8 cellular contexts compared by ENCODE assay signal in genomic region chr16:85330694-85331188, GRCh38.
DNase-seq lines count a peak whose midpoint lies in the region; ATAC-seq and TF ChIP-seq lines count a peak whose summit lies in the region.

No MANE protein-coding gene starts in this region.

- H3K27me3 Mint-ChIP-seq in activated naive CD4-positive, alpha-beta T cell treated with anti-CD3 and anti-CD28 coated beads, Interleukin-2, amount 50 U/mL, for 24 hours, result peaks cover 2% of the 10 kb centered on the region

- no peak overlapping the region for H3K27ac ChIP-seq in substantia nigra (ENCODE audit: low read depth, low read length, poor library complexity, severe bottlenecking)

- H3K4me3 Mint-ChIP-seq in activated naive CD4-positive, alpha-beta T cell treated with anti-CD3 and anti-CD28 coated beads, Interleukin-2, amount 50 U/mL, for 24 hours, result no peak overlapping the region

- peak; percentile 74 for ATAC-seq in sciatic nerve

- no peaks in the 10 kb centered on the region for H3K36me3 Mint-ChIP-seq in activated naive CD4-positive, alpha-beta T cell treated with anti-CD3 and anti-CD28 coated beads, Interleukin-2, amount 50 U/mL, for 24 hours

- TF ChIP-seq CTCF in LNCAP (IDR thresholded peaks at IDR 0.05), result peak; percentile 41

- DNase-seq in activated naive CD4-positive, alpha-beta T cell (lab: John Stamatoyannopoulos, UW), result no peak
- DNase-seq in SW480 (ENCODE audit: low spot score) (peak; percentile 76), foreskin melanocyte (peak; percentile 78), sciatic nerve (ENCODE audit: low spot score) (no peak), substantia nigra (lab: John Stamatoyannopoulos, UW) (no peak), T-helper 9 cell (no peak)

- H3K9me3 Mint-ChIP-seq in activated naive CD4-positive, alpha-beta T cell treated with anti-CD3 and anti-CD28 coated beads, Interleukin-2, amount 50 U/mL, for 24 hours, result no peaks in the 10 kb centered on the region

- intact Hi-C loops in sciatic nerve (cut with DNase I), result no loop called here

- H3K27ac Mint-ChIP-seq in activated naive CD4-positive, alpha-beta T cell treated with anti-CD3 and anti-CD28 coated beads, Interleukin-2, amount 50 U/mL, for 24 hours, result peak overlapping the region; percentile 59

- H3K4me1 Mint-ChIP-seq in activated naive CD4-positive, alpha-beta T cell treated with anti-CD3 and anti-CD28 coated beads, Interleukin-2, amount 50 U/mL, for 24 hours, result peaks cover 23% of the 10 kb centered on the region

Comparison
In these comparisons a context has a peak if more than half of its experiments do, and no peak if none do; other contexts are left out.
1. DNase-seq: peak in SW480 (single experiment) and foreskin melanocyte (single experiment); none in activated naive CD4-positive, alpha-beta T cell (0 of 4), sciatic nerve (single experiment), substantia nigra (0 of 49) and T-helper 9 cell (single experiment).